Comparison of ENCODE assay signal across 10 cellular contexts in the genomic region with DNA sequence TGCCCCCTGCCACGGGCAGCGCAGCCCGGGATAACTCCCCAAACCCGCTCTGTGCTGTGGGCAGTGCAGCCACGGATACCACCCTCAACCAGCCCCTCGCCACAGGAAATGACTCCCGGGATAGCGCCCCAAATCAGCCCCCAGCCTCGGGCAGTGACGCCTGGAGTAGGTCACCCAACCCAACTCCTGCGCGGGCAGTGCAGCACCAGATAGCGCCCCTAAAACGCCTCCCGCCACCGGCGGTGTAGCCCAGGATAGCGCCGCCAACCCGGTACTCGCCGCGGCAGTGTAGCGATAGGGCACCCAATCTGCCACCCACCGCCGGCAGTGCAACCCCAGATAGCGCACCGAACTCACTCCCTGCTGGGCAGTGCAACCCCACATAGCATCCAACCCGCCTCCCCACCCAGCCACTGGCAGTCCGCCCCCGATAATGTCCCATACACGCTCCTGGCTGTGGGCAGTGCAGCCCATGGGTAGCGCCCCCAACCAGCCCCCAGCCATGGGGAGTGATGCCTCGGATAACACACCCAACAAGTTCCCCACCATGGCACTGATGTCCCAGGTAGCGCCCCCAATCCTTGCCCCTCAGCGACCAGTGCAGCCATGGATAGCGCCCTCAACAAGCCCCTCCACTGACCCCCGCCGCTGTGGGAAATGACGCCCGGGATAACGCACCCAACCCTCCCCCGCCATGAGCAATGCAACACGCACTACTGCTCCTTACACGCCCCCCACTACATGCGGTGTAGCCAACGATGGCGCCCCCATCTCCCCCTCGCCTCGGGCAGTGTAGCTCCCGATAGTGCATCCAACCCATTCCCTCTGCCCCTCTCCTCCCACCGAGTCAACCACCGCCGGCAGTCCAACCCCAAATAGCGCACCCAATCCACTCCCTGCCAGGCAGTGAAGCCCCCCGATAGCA. TPM values are rescaled to one million over a fixed set of nuclear protein-coding genes. Genes with fewer than 3 reads are reported as not detected.
DNase-seq lines count a peak whose midpoint lies in the region; ATAC-seq, FAIRE-seq and TF ChIP-seq lines count a peak whose summit lies in the region.
"Had no signal": no experiment of that assay in that cellular context is flagged by ENCODE, and none has a peak within 500 bp of the region (broad histone marks: within the 10 kb centered on the region; RNA-seq: fewer than 3 reads in every experiment).

No MANE protein-coding gene starts in this region.

- intact Hi-C loops in left ventricle myocardium superior (cut with micrococcal nuclease) = no loop called here
- intact Hi-C loops in spleen (cut with DNase I; ENCODE audit: low total_unique reads) = no loop called here

- H3K36me3 Mint-ChIP-seq in activated naive CD4-positive, alpha-beta T cell treated with anti-CD3 and anti-CD28 coated beads, Interleukin-2, amount 50 U/mL, for 24 hours = no peaks in the 10 kb centered on the region
- no peaks in the 10 kb centered on the region for H3K36me3 Mint-ChIP-seq in activated naive CD4-positive, alpha-beta T cell treated with anti-CD3 and anti-CD28 coated beads, Interleukin-2, amount 50 U/mL, for 72 hours
- peaks cover 3% of the 10 kb centered on the region for H3K36me3 Mint-ChIP-seq in T-helper 17 cell (ENCODE audit: low read depth)

- H3K4me1 Mint-ChIP-seq in activated naive CD4-positive, alpha-beta T cell treated with anti-CD3 and anti-CD28 coated beads, Interleukin-2, amount 50 U/mL, for 24 hours = peaks cover 36% of the 10 kb centered on the region
- peaks cover 49% of the 10 kb centered on the region for H3K4me1 Mint-ChIP-seq in T-helper 17 cell

- H3K9me3 Mint-ChIP-seq in activated naive CD4-positive, alpha-beta T cell treated with anti-CD3 and anti-CD28 coated beads, Interleukin-2, amount 50 U/mL, for 24 hours = no peaks in the 10 kb centered on the region
- no peaks in the 10 kb centered on the region for H3K9me3 Mint-ChIP-seq in activated naive CD4-positive, alpha-beta T cell treated with anti-CD3 and anti-CD28 coated beads, Interleukin-2, amount 50 U/mL, for 72 hours

- no peaks in the 10 kb centered on the region for H3K36me3 ChIP-seq in spleen

- H3K9me3 ChIP-seq in T-helper 17 cell (ENCODE audit: control insufficient read depth, low read length, poor library complexity, severe bottlenecking) (no peaks in the 10 kb centered on the region), spleen (no peaks in the 10 kb centered on the region)

- no peak for TF ChIP-seq POLR2A in spleen (IDR thresholded peaks at IDR 0.05)

- FAIRE-seq in urothelium cell line (lab: Jason Lieb, UNC) = no peak

- peaks cover 0 to 73% (median 24%) of the 10 kb centered on the region in 7 donors for H3K27me3 ChIP-seq in spleen (replicated peaks in 1 of 7)

- H3K4me3 ChIP-seq in spleen = peak overlapping the region in 6 of 8 donors; percentile 9 to 63 (median 22)

- peaks cover 3 to 60% (median 26%) of the 10 kb centered on the region in 6 donors for H3K4me1 ChIP-seq in spleen

- peak overlapping the region; percentile 71 for H3K4me3 Mint-ChIP-seq in activated naive CD4-positive, alpha-beta T cell treated with anti-CD3 and anti-CD28 coated beads, Interleukin-2, amount 50 U/mL, for 24 hours
- H3K4me3 Mint-ChIP-seq in T-helper 17 cell = peak overlapping the region; percentile 91

- H3K27me3 Mint-ChIP-seq in activated naive CD4-positive, alpha-beta T cell treated with anti-CD3 and anti-CD28 coated beads, Interleukin-2, amount 50 U/mL, for 24 hours = peaks cover 6% of the 10 kb centered on the region
- H3K27me3 Mint-ChIP-seq in T-helper 17 cell = no peaks in the 10 kb centered on the region

- H3K27ac Mint-ChIP-seq in activated naive CD4-positive, alpha-beta T cell treated with anti-CD3 and anti-CD28 coated beads, Interleukin-2, amount 50 U/mL, for 24 hours = no peak overlapping the region
- no peak overlapping the region for H3K27ac Mint-ChIP-seq in activated naive CD4-positive, alpha-beta T cell treated with anti-CD3 and anti-CD28 coated beads, Interleukin-2, amount 50 U/mL, for 72 hours
- H3K27ac Mint-ChIP-seq in T-helper 17 cell = peak overlapping the region; percentile 81

- TF ChIP-seq CTCF in spleen (IDR thresholded peaks at IDR 0.05 in 8 of 11, conservative IDR thresholded peaks at IDR 0.05 in 3 of 11) = no peak

- 17 to 55% (median 42%) methylated on average over 50 to 56 of the region's 56 CpGs for WGBS in spleen, 5 donors

- H3K27ac ChIP-seq in spleen = no peak overlapping the region

- no peak for ATAC-seq in activated naive CD4-positive, alpha-beta T cell treated with anti-CD3 and anti-CD28 coated beads, Interleukin-2, amount 50 U/mL, for 72 hours
- no peak for ATAC-seq in T-helper 17 cell
- peak; percentile 35 for ATAC-seq in left ventricle myocardium superior
- ATAC-seq in HG02678 (IDR thresholded peaks at IDR 0.05; ENCODE audit: unreplicated experiment) = no peak

- no peak for DNase-seq in activated naive CD4-positive, alpha-beta T cell treated with anti-CD3 and anti-CD28 coated beads, Interleukin-2, amount 50 U/mL, for 72 hours (ENCODE audit: low spot score in 2 of 2)
- no peak for DNase-seq in T-helper 17 cell
- DNase-seq in left ventricle myocardium superior = no peak
- DNase-seq in spleen = no peak
- DNase-seq in urothelium cell line (ENCODE audit: low spot score) = no peak
- no peak for DNase-seq in SW 1271 (lab: John Stamatoyannopoulos, UW)

RNA-seq across cellular contexts. Expression of a gene that starts 1.4 kb away (rescaled TPM):
- total RNA-seq in activated naive CD4-positive, alpha-beta T cell treated with anti-CD3 and anti-CD28 coated beads, Interleukin-2, amount 50 U/mL, for 72 hours = under 1 TPM in 1 of 2 donors, not detected in 1; 0.29 TPM
- total RNA-seq in T-helper 17 cell (1 to 10 TPM in 1 of 2 donors, under 1 TPM in 1; 0.94 to 1.6 TPM), left ventricle myocardium superior (not detected), spleen (under 1 TPM in 4 of 7 donors, not detected in 3; 0.23 to 0.79 (median 0.51) TPM)
- polyA plus RNA-seq in spleen = under 1 TPM; 0.11 to 0.59 (median 0.42) TPM
- total RNA-seq: M059J had no signal

RNA-seq across cellular contexts. Expression of a gene that starts 44.3 kb away (rescaled TPM):
- not detected for total RNA-seq in activated naive CD4-positive, alpha-beta T cell treated with anti-CD3 and anti-CD28 coated beads, Interleukin-2, amount 50 U/mL, for 72 hours
- not detected for total RNA-seq in T-helper 17 cell
- total RNA-seq in left ventricle myocardium superior = not detected
- not detected for total RNA-seq in spleen
- polyA plus RNA-seq in spleen = not detected
- total RNA-seq: M059J had no signal
- polyA plus RNA-seq: esophagus had no signal

RNA-seq across cellular contexts. Expression of a gene that starts 51.7 kb away (rescaled TPM):
- not detected for total RNA-seq in activated naive CD4-positive, alpha-beta T cell treated with anti-CD3 and anti-CD28 coated beads, Interleukin-2, amount 50 U/mL, for 72 hours
- total RNA-seq in T-helper 17 cell (not detected), left ventricle myocardium superior (not detected), spleen (1 to 10 TPM in 2 of 7 donors, under 1 TPM in 5; 0.20 to 3.6 (median 0.56) TPM)
- polyA plus RNA-seq in spleen = under 1 TPM; 0.03 to 0.48 (median 0.04) TPM
- total RNA-seq: M059J had no signal
